In the genomic region with DNA sequence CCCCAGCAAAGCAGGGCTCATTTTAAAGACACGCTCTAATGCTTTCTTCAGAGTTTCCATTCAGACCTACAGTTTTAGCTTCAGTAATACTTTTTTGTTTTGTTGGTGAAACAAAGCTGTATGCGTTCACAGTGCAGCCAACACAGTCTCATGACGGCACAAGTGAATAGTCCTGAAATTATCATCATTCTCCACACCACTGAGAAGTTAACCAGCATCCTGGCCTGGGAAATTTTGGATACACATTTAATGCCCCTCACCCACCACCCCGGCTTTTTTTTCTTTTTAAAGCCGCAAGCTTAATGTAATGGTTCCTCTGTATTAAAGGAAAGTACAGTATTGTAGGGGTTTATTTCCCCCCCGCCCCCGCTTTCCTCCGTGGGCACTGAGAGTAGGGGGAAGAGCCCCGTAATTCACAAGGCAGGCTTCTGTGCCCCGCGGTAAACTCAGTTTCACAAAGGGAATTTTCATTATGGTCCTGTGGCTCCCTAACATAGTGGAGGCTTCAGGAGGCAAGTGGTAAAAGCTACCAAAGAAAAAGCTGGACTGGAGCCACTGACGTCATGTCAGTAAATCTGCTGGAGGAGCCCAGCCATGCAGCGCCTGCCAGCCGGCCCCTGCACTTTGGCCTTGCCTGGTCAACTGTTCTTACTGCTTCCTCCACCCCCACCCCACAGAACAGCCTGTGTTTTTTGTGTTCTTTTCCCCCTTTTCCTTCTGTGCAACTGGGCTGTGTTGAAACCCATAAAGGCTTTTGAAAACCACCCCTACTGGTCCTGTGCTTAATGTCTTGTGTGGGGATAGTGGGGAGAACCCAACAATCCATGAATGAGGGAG, we compare ENCODE assay signal across 9 cellular contexts. TPM values are rescaled to one million over a fixed set of nuclear protein-coding genes. Genes with fewer than 3 reads are reported as not detected.
DNase-seq lines count a peak whose midpoint lies in the region; ATAC-seq, FAIRE-seq and TF ChIP-seq lines count a peak whose summit lies in the region.
"Had no signal": no experiment of that assay in that cellular context is flagged by ENCODE, and none has a peak within 500 bp of the region (broad histone marks: within the 10 kb centered on the region; RNA-seq: fewer than 3 reads in every experiment).

No MANE protein-coding gene starts in this region.

- H4K20me1 ChIP-seq in keratinocyte (ENCODE audit: control insufficient read depth, extremely low read depth, insufficient read depth, low read length): no peaks in the 10 kb centered on the region

- POLR2A ChIA-PET in A673 (lab: Charles Lee; ENCODE audit: low non-redundant PET): interaction anchor here (0.6 kb wide), 1 partner anchor 96 kb away, joined by 4 read pairs; no protein-coding TSS in a partner anchor

- intact Hi-C loops in A673 (cut with micrococcal nuclease; ENCODE audit: unreplicated experiment): no loop called here

- H3K9me1 ChIP-seq in keratinocyte (ENCODE audit: control insufficient read depth, extremely low read depth, insufficient read depth, low read length): no peaks in the 10 kb centered on the region

- H3K4me3 Mint-ChIP-seq in brain: peak overlapping the region; percentile 64 to 80 (median 76)

- H3K79me2 ChIP-seq in keratinocyte (ENCODE audit: control insufficient read depth, insufficient read depth, low read length): peaks cover 86% of the 10 kb centered on the region

- H3K36me3 ChIP-seq in A673 (ENCODE audit: insufficient read depth, low read length, poor library complexity, severe bottlenecking) (no peaks in the 10 kb centered on the region), keratinocyte (ENCODE audit: control insufficient read depth in 2 of 2, extremely low read depth in 1 of 2, insufficient read depth in 2 of 2, low read length in 2 of 2) (peaks cover 1 to 11% of the 10 kb centered on the region in 2 experiments), skeletal muscle tissue (ENCODE audit: control insufficient read depth in 3 of 3, insufficient read depth in 3 of 3, low read length in 3 of 3) (no peaks in the 10 kb centered on the region)

- H3K9ac ChIP-seq in keratinocyte (ENCODE audit: control insufficient read depth, extremely low read depth, insufficient read depth, low read length) (peak overlapping the region; percentile 90), skeletal muscle tissue (ENCODE audit: low read depth in 1 of 3, low read length in 3 of 3) (peak overlapping the region; percentile 82 to 88 (median 83))

- peak overlapping the region; percentile 84 for H3K4me2 ChIP-seq in keratinocyte (ENCODE audit: control insufficient read depth, extremely low read depth, insufficient read depth, low read depth, low read length)

- peak overlapping the region; percentile 85 for H3K27ac ChIP-seq in A673 (ENCODE audit: low read depth, low read length, poor library complexity, severe bottlenecking)
- H3K27ac ChIP-seq in keratinocyte (ENCODE audit: control insufficient read depth, insufficient read depth, low read length): peak overlapping the region; percentile 98
- peak overlapping the region; percentile 98 for H3K27ac ChIP-seq in skeletal muscle tissue (ENCODE audit: low read depth, low read length)

- no peaks in the 10 kb centered on the region for H3K27me3 ChIP-seq in A673 (replicated peaks; ENCODE audit: insufficient read depth, low read depth, low read length, poor library complexity)
- no peaks in the 10 kb centered on the region for H3K27me3 ChIP-seq in keratinocyte (ENCODE audit: control insufficient read depth, extremely low read depth, insufficient read depth, low read length)
- no peaks in the 10 kb centered on the region for H3K27me3 ChIP-seq in skeletal muscle tissue (ENCODE audit: control insufficient read depth in 3 of 3, insufficient read depth in 3 of 3, low read length in 3 of 3)

- no peak for ATAC-seq in HG03139 (IDR thresholded peaks at IDR 0.05; ENCODE audit: unreplicated experiment)
- no peak for ATAC-seq in HG03280 (IDR thresholded peaks at IDR 0.05; ENCODE audit: unreplicated experiment)
- no peak for ATAC-seq in GM18520 (IDR thresholded peaks at IDR 0.05; ENCODE audit: unreplicated experiment)

- peaks cover 2% of the 10 kb centered on the region for H3K27me3 Mint-ChIP-seq in brain

- no peak overlapping the region for H2AFZ ChIP-seq in keratinocyte (ENCODE audit: control insufficient read depth, low read length)

- H3K4me3 ChIP-seq in A673 (ENCODE audit: low read depth, low read length, poor library complexity, severe bottlenecking) (peak overlapping the region; percentile 23), keratinocyte (ENCODE audit: control insufficient read depth in 2 of 3, extremely low read depth in 1 of 3, insufficient read depth in 2 of 3, low read depth in 1 of 3, low read length in 3 of 3) (peak overlapping the region in 2 of 3 experiments; percentile 18 to 55), skeletal muscle tissue (ENCODE audit: low read length in 3 of 3) (peak overlapping the region; percentile 21 to 66 (median 48))

- peaks cover 100% of the 10 kb centered on the region for H3K4me1 Mint-ChIP-seq in brain

- no peaks in the 10 kb centered on the region for H3K9me3 Mint-ChIP-seq in brain

- BruUV-seq in A673 (replicated peaks; lab: Mats Ljungman, UMichigan): no TSS peak

- dilution Hi-C loops in keratinocyte (cut with MboI; ENCODE audit: extremely low pct_ligation_motif_present, low sequenced_read_pairs): no loop called here

- CTCF ChIA-PET in A673 (lab: Charles Lee): no interaction called here

- no peaks in the 10 kb centered on the region for H3K9me3 ChIP-seq in A673 (ENCODE audit: low read depth, low read length, poor library complexity, severe bottlenecking)
- no peaks in the 10 kb centered on the region for H3K9me3 ChIP-seq in keratinocyte (ENCODE audit: control insufficient read depth, low read depth, low read length)
- no peaks in the 10 kb centered on the region for H3K9me3 ChIP-seq in skeletal muscle tissue (ENCODE audit: control insufficient read depth in 3 of 3, low read length in 3 of 3)

- H3K36me3 Mint-ChIP-seq in brain: no peaks in the 10 kb centered on the region

- no peak for FAIRE-seq in keratinocyte (lab: Jason Lieb, UNC)

- peak; percentile 75 for DNase-seq in A673 (ENCODE audit: low spot score)
- peak; percentile 76 for DNase-seq in NCI-H1092 treated with DMSO at 0.1 percent for 48 hours (lab: John Stamatoyannopoulos, UW)
- no peak for DNase-seq in keratinocyte (ENCODE audit: low read depth, low spot score)
- DNase-seq: DND-41 had no signal

- H3K27ac Mint-ChIP-seq in brain: peak overlapping the region; percentile 75 to 100 (median 98)

- H3K4me1 ChIP-seq in A673 (ENCODE audit: insufficient read depth, low read length, poor library complexity, severe bottlenecking) (peaks cover 80% of the 10 kb centered on the region), keratinocyte (ENCODE audit: control insufficient read depth, extremely low read depth, insufficient read depth, low read length) (peaks cover 87% of the 10 kb centered on the region), skeletal muscle tissue (ENCODE audit: control insufficient read depth in 3 of 3, insufficient read depth in 3 of 3, low read length in 3 of 3) (peaks cover 79 to 92% (median 84%) of the 10 kb centered on the region in 3 donors)

- TF ChIP-seq CTCF in A673 (conservative IDR thresholded peaks at IDR 0.05; ENCODE audit: low read depth, low read length) (no peak), brain (conservative IDR thresholded peaks at IDR 0.05) (no peak), keratinocyte (optimal IDR thresholded peaks at IDR 0.05 in 1 of 3, IDR thresholded peaks at IDR 0.05 in 1 of 3, conservative IDR thresholded peaks at IDR 0.05 in 1 of 3; ENCODE audit: extremely low read depth in 1 of 3, insufficient read depth in 2 of 3, low read length in 3 of 3) (no peak)

RNA-seq across cellular contexts. Expression of gene TEAD1, which starts 18.2 kb away (rescaled TPM):
- total RNA-seq in A673 (2021): 74.6 and 81.8 TPM in 2 replicates
- 32.4 TPM for polyA plus RNA-seq in brain (ENCODE audit: insufficient read depth, low read depth, low replicate concordance)
- polyA plus RNA-seq in keratinocyte: 18.7 to 33.6 TPM (median 32.7 TPM) in 3 replicates
- 18.1 TPM for polyA plus RNA-seq in keratinocyte (2011; ENCODE audit: low read depth)
- 21.7 and 32.2 TPM in 2 replicates for polyA plus RNA-seq in keratinocyte (2011; cell fraction: cytosol; rRNA removed)
- polyA plus RNA-seq in keratinocyte (2011; cell fraction: nucleus; rRNA removed): 37.7 and 43.0 TPM in 2 replicates
- polyA plus RNA-seq in keratinocyte (2012; ENCODE audit: low replicate concordance): 16.2 and 37.8 TPM in 2 replicates
- polyA minus RNA-seq in keratinocyte: 36.9 to 96.2 TPM (median 41.3 TPM) in 3 replicates
- 44.3 TPM for polyA minus RNA-seq in keratinocyte (2011; cell fraction: cytosol; rRNA and poly(A)+ RNA removed)
- 49.3 and 96.6 TPM in 2 replicates for polyA minus RNA-seq in keratinocyte (2011; cell fraction: nucleus; rRNA and poly(A)+ RNA removed)
- total RNA-seq in skeletal muscle tissue: 55.3 TPM
